Comparison of ENCODE assay signal across 9 cellular contexts in genomic region chr1:154176341-154176740, GRCh38. TPM values are rescaled to one million over a fixed set of nuclear protein-coding genes. Genes with fewer than 3 reads are reported as not detected.
DNase-seq lines count a peak whose midpoint lies in the region; ATAC-seq, FAIRE-seq and TF ChIP-seq lines count a peak whose summit lies in the region.
"Had no signal": no experiment of that assay in that cellular context is flagged by ENCODE, and none has a peak within 500 bp of the region (broad histone marks: within the 10 kb centered on the region; RNA-seq: fewer than 3 reads in every experiment).

No MANE protein-coding gene starts in this region.

- H3K4me3 ChIP-seq in AG04449 (ENCODE audit: low read depth, low read length) (no peak overlapping the region), bronchial epithelial cell (ENCODE audit: low read depth, low read length) (no peak overlapping the region), HAP-1 (no peak overlapping the region)
- H3K4me3 ChIP-seq: cardiac muscle cell had no signal

- ATAC-seq in HG03354 (IDR thresholded peaks at IDR 0.05; ENCODE audit: poor library complexity, severe bottlenecking, unreplicated experiment) (no peak), GM21529 (IDR thresholded peaks at IDR 0.05; ENCODE audit: unreplicated experiment) (no peak)

- in situ Hi-C loops in HAP-1 (cut with MboI; ENCODE audit: low sequenced_read_pairs), result no loop called here

- POLR2A ChIA-PET in AG04449 (lab: Yijun Ruan, JAX), result interaction anchor here (0.6 kb wide), 1 partner anchor 191 kb away, joined by 3 read pairs; no protein-coding TSS in a partner anchor

- H3K36me3 ChIP-seq in bronchial epithelial cell (ENCODE audit: control insufficient read depth, insufficient read depth, low read length) (peaks cover 22% of the 10 kb centered on the region), HAP-1 (replicated peaks) (peaks cover 63% of the 10 kb centered on the region)

- DNase-seq in AG04449 (ENCODE audit: low read depth, low spot score), result peak; percentile 29
- DNase-seq in HT1080 (ENCODE audit: low read depth), result peak; percentile 67
- peak; percentile 54 for DNase-seq in bronchial epithelial cell (ENCODE audit: low read depth)
- DNase-seq in medulla oblongata (ENCODE audit: extremely low spot score), result peak; percentile 64
- no peak for DNase-seq in HAP-1 (ENCODE audit: low spot score in 2 of 2)
- DNase-seq in NCI-H69 (lab: John Stamatoyannopoulos, UW), result no peak

- peaks cover 32% of the 10 kb centered on the region for H3K4me1 ChIP-seq in HAP-1

- H3K27me3 ChIP-seq in bronchial epithelial cell (ENCODE audit: control insufficient read depth, insufficient read depth, low read length), result no peaks in the 10 kb centered on the region
- H3K27me3 ChIP-seq in HAP-1 (ENCODE audit: low read depth), result no peaks in the 10 kb centered on the region
- H3K27me3 ChIP-seq: cardiac muscle cell had no signal

- TF ChIP-seq CTCF in AG04449 (IDR thresholded peaks at IDR 0.05; ENCODE audit: insufficient read depth, low read length, missing control alignments), result no peak
- TF ChIP-seq CTCF in bronchial epithelial cell (IDR thresholded peaks at IDR 0.05; ENCODE audit: insufficient read depth, low read length, severe bottlenecking), result no peak

- no peaks in the 10 kb centered on the region for H3K9me3 ChIP-seq in HAP-1

- no peak for FAIRE-seq in bronchial epithelial cell (lab: Jason Lieb, UNC)

- CTCF ChIA-PET in AG04449 (lab: Yijun Ruan, JAX), result interaction anchor here (1.3 kb wide), 1 partner anchor 150 kb away, joined by 3 read pairs; the partner anchor contains the start of gene ATP8B2

RNA-seq across cellular contexts. Expression of gene TPM3, which starts 15.6 kb away (rescaled TPM):
- total RNA-seq in HT1080 (2014; rRNA removed; shearing (Covaris generic)), result 703 and 744 TPM in 2 replicates
- polyA plus RNA-seq in HT1080 (2015; cell fraction: cytosol; rRNA removed), result 693 and 787 TPM in 2 replicates
- 470 and 483 TPM in 2 replicates for polyA plus RNA-seq in HT1080 (2015; cell fraction: nucleus; rRNA removed)
- total RNA-seq in bronchial epithelial cell, result 279 and 321 TPM in 2 replicates

RNA-seq across cellular contexts. Expression of gene NUP210L, which starts 21.5 kb away (rescaled TPM):
- 0.03 TPM in 1 of 2 replicates, not detected in the other for total RNA-seq in HT1080 (2014; rRNA removed; shearing (Covaris generic))
- not detected in 2 replicates for polyA plus RNA-seq in HT1080 (2015; cell fraction: cytosol; rRNA removed)
- 0.05 TPM in 1 of 2 replicates, not detected in the other for polyA plus RNA-seq in HT1080 (2015; cell fraction: nucleus; rRNA removed)
- under 0.01 and 0.13 TPM in 2 replicates for total RNA-seq in bronchial epithelial cell
- total RNA-seq: cardiac muscle cell had no signal
- polyA plus RNA-seq: cardiac muscle cell had no signal

RNA-seq across cellular contexts. Expression of gene CFAP141, which starts 29.8 kb away (rescaled TPM):
- not detected in 2 replicates for total RNA-seq in HT1080 (2014; rRNA removed; shearing (Covaris generic))
- not detected in 2 replicates for polyA plus RNA-seq in HT1080 (2015; cell fraction: cytosol; rRNA removed)
- not detected in 2 replicates for polyA plus RNA-seq in HT1080 (2015; cell fraction: nucleus; rRNA removed)
- not detected in 2 replicates for total RNA-seq in bronchial epithelial cell
- total RNA-seq: cardiac muscle cell had no signal
- polyA plus RNA-seq: cardiac muscle cell had no signal

RNA-seq across cellular contexts. Expression of gene UBAP2L, which starts 44.4 kb away (rescaled TPM):
- 104 and 140 TPM in 2 replicates for total RNA-seq in HT1080 (2014; rRNA removed; shearing (Covaris generic))
- polyA plus RNA-seq in HT1080 (2015; cell fraction: cytosol; rRNA removed), result 122 and 130 TPM in 2 replicates
- polyA plus RNA-seq in HT1080 (2015; cell fraction: nucleus; rRNA removed), result 336 and 368 TPM in 2 replicates
- 20.8 and 33.9 TPM in 2 replicates for total RNA-seq in bronchial epithelial cell

Comparison
In these comparisons a context has a peak if more than half of its experiments do, and no peak if none do; other contexts are left out.
1. DNase-seq: peak in AG04449 (single experiment), HT1080 (single experiment), bronchial epithelial cell (single experiment) and medulla oblongata (single experiment); none in HAP-1 (0 of 2) and NCI-H69 (single experiment).